ENCODE assay signal across 8 cellular contexts in the genomic region with DNA sequence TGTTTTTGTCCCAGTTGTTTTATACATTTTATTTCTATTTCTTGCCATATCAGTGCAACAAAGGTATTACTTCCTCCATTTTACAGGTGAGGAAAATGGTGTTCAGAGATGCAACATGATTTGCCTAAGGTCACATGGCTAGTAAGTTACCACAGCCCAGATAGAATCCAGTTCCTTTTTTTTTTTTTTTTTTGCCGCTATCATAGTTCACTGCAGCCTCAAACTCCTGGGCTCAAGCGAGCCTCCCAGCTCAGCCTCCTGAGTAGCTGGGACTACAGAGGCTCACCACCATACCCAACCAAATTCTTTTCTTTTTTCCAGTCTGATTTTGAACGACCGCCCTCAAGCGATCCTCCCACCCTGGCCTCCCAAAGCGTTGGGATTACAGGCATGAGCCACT. TPM values are rescaled to one million over a fixed set of nuclear protein-coding genes. Genes with fewer than 3 reads are reported as not detected.
A peak's percentile ranks its signal among the peaks of the same experiment; 100 is the strongest.
DNase-seq lines count a peak whose midpoint lies in the region; ATAC-seq and TF ChIP-seq lines count a peak whose summit lies in the region.

No MANE protein-coding gene starts in this region.

- CTCF ChIA-PET in CD8-positive, alpha-beta T cell (lab: Charles Lee) = interaction anchor here (0.7 to 5.1 kb wide), 13 partner anchors 11 to 109 kb away, joined by 3 to 52 read pairs (median 6); a partner anchor contains a TSS

- no peaks in the 10 kb centered on the region for H3K9me3 ChIP-seq in CD8-positive, alpha-beta T cell (ENCODE audit: low read length)

- peak; percentile 17 for ATAC-seq in CD8-positive, alpha-beta T cell
- ATAC-seq in HG02678 (IDR thresholded peaks at IDR 0.05; ENCODE audit: unreplicated experiment) (peak; percentile 33), HG03095 (IDR thresholded peaks at IDR 0.05; ENCODE audit: unreplicated experiment) (no peak)

- peak overlapping the region; percentile 96 for H3K27ac Mint-ChIP-seq in CD8-positive, alpha-beta T cell
- no peak overlapping the region for H3K27ac Mint-ChIP-seq in mesothelial cell of epicardium

- H3K4me3 Mint-ChIP-seq in CD8-positive, alpha-beta T cell = peak overlapping the region; percentile 89
- peak overlapping the region; percentile 77 for H3K4me3 Mint-ChIP-seq in mesothelial cell of epicardium

- peaks cover 51% of the 10 kb centered on the region for H3K4me1 Mint-ChIP-seq in CD8-positive, alpha-beta T cell (ENCODE audit: low read depth)
- H3K4me1 Mint-ChIP-seq in mesothelial cell of epicardium = peaks cover 14% of the 10 kb centered on the region

- H3K4me1 ChIP-seq in CD8-positive, alpha-beta T cell (ENCODE audit: insufficient read depth, low read length) = peaks cover 51% of the 10 kb centered on the region

- H3K27me3 ChIP-seq in CD8-positive, alpha-beta T cell (ENCODE audit: insufficient read depth, low read length) = no peaks in the 10 kb centered on the region

- peaks cover 28% of the 10 kb centered on the region for H3K36me3 Mint-ChIP-seq in CD8-positive, alpha-beta T cell
- no peaks in the 10 kb centered on the region for H3K36me3 Mint-ChIP-seq in mesothelial cell of epicardium

- H3K27ac ChIP-seq in CD8-positive, alpha-beta T cell (ENCODE audit: low read depth, low read length) = peak overlapping the region; percentile 69

- POLR2A ChIA-PET in CD8-positive, alpha-beta T cell (lab: Charles Lee) = interaction anchor here (0.7 to 5.4 kb wide), 12 partner anchors 10 to 98 kb away, joined by 3 to 94 read pairs (median 6); a partner anchor contains a TSS

- H3K4me3 ChIP-seq in CD8-positive, alpha-beta T cell (ENCODE audit: low read depth, low read length) = peak overlapping the region; percentile 67
- peak overlapping the region; percentile 60; the same call in 1 of the 2 replicates for H3K4me3 ChIP-seq in WI38 (ENCODE audit: low read depth, low read length)

- DNase-seq in CD8-positive, alpha-beta T cell = no peak
- DNase-seq in mesothelial cell of epicardium (ENCODE audit: low spot score in 2 of 2, unreplicated experiment in 2 of 2) = no peak
- no peak for DNase-seq in DMS114 treated with DMSO at 0.1 percent for 48 hours (lab: John Stamatoyannopoulos, UW; ENCODE audit: unreplicated experiment)
- no peak for DNase-seq in GDM1 (lab: John Stamatoyannopoulos, UW)
- DNase-seq in NCI-H2196 treated with DMSO at 0.1 percent for 48 hours (lab: John Stamatoyannopoulos, UW; ENCODE audit: unreplicated experiment) = no peak

- no peaks in the 10 kb centered on the region for H3K9me3 Mint-ChIP-seq in CD8-positive, alpha-beta T cell
- no peaks in the 10 kb centered on the region for H3K9me3 Mint-ChIP-seq in mesothelial cell of epicardium

- TF ChIP-seq CTCF in CD8-positive, alpha-beta T cell (IDR thresholded peaks at IDR 0.05) = no peak
- no peak for TF ChIP-seq CTCF in WI38 (IDR thresholded peaks at IDR 0.05; ENCODE audit: low read depth, low read length)
- TF ChIP-seq CTCF in mesothelial cell of epicardium (IDR thresholded peaks at IDR 0.05; ENCODE audit: unreplicated experiment) = no peak

- H3K27me3 Mint-ChIP-seq in CD8-positive, alpha-beta T cell (ENCODE audit: low read depth) = no peaks in the 10 kb centered on the region
- H3K27me3 Mint-ChIP-seq in mesothelial cell of epicardium (ENCODE audit: low read depth) = no peaks in the 10 kb centered on the region

- intact Hi-C loops in CD8-positive, alpha-beta T cell (cut with DNase I, micrococcal nuclease) = loop anchor here in 1 of 2 experiments (1.0 to 5.0 kb wide), 3 partner anchors 10 to 37 kb away; no protein-coding TSS in a partner anchor

- H3K36me3 ChIP-seq in CD8-positive, alpha-beta T cell (ENCODE audit: insufficient read depth, low read length) = peaks cover 5% of the 10 kb centered on the region

RNA-seq across cellular contexts. Expression of a gene that starts 0.5 kb away (rescaled TPM):
- total RNA-seq in CD8-positive, alpha-beta T cell = 10 to 100 TPM; 96.3 to 98.5 TPM
- 4.7 to 5.5 TPM (median 4.8 TPM) in 3 replicates for total RNA-seq in mesothelial cell of epicardium

RNA-seq across cellular contexts. Expression of a gene that starts 28.6 kb away (rescaled TPM):
- 1 to 10 TPM; 3.4 to 5.0 TPM for total RNA-seq in CD8-positive, alpha-beta T cell
- total RNA-seq in mesothelial cell of epicardium = 41.8 to 42.9 TPM (median 42.7 TPM) in 3 replicates

Comparison
In these comparisons a context has a peak if more than half of its experiments do, and no peak if none do; other contexts are left out.
1. RNA of a gene that starts 0.5 kb away (total RNA-seq): 96.3 to 98.5 TPM in CD8-positive, alpha-beta T cell; 4.7 to 5.5 TPM in mesothelial cell of epicardium; every median in the first group is over 10 times any median in the second.